ENCODE assay signal across 1 cellular context in the genomic region with DNA sequence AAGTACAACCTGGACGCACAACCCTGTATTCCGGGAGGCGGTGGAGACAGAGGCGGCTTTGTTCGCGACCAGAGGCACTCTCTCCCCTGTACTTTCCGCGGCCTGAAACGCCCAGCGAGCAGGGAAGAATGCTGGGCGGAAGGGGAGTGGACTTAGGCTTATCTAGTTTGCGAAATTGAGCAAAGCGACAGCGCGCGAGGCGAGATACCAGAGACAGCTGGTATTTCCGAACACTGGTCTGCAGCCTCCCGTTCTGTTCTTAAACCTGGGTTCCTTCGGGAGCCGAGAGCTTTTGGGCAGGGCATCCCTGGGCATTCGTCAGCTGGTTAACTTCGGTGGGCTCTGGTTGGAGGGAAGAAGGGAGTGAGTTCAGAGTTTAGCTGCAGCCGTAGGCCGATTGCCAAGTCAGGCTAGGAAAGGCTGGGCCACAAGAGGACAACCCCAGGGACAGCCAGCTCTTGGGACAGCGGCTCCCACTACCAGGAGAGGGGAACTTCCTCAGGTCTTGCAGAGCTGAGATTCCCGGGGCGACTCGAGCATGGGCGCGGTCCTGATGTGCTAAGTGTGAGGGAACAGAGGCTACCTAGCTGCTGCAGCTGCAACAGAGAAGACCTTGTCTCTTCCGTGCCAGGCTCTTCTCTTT.
TF ChIP-seq lines count a peak whose summit lies in the region.

No MANE protein-coding gene starts in this region.

TF ChIP-seq in HepG2, 621 proteins besides CTCF, POLR2A, EP300 and RAD21 (continued from another document and continues in another):
- TF ChIP-seq HMGXB3 (CRISPR knock-in tag; IDR thresholded peaks at IDR 0.05; ENCODE audit: borderline replicate concordance) (0 out of 2 replicates have a peak, but pooled peaks have one; percentile 42), ZZZ3 (CRISPR knock-in tag; IDR thresholded peaks at IDR 0.05; ENCODE audit: borderline replicate concordance) (no peak), CSRNP2 (CRISPR knock-in tag; conservative IDR thresholded peaks at IDR 0.05; ENCODE audit: low read depth) (no peak), LCORL (IDR thresholded peaks at IDR 0.05) (no peak), LCORL (CRISPR knock-in tag; IDR thresholded peaks at IDR 0.05) (peak; percentile 82; the same call in 1 of the 2 replicates), TEAD2 (CRISPR knock-in tag; IDR thresholded peaks at IDR 0.05) (no peak), JDP2 (CRISPR knock-in tag; IDR thresholded peaks at IDR 0.05; ENCODE audit: borderline replicate concordance) (no peak), RFXANK (CRISPR knock-in tag; IDR thresholded peaks at IDR 0.05) (no peak), POLR2AphosphoS2 (IDR thresholded peaks at IDR 0.05; ENCODE audit: low read depth, low read length) (no peak), ZNF350 (CRISPR knock-in tag; IDR thresholded peaks at IDR 0.05; ENCODE audit: borderline replicate concordance, low read depth) (peak; percentile 29; the same call in 1 of the 2 replicates), HIC2 (CRISPR knock-in tag; IDR thresholded peaks at IDR 0.05; ENCODE audit: low read depth) (no peak), FIP1L1 (IDR thresholded peaks at IDR 0.05; ENCODE audit: borderline replicate concordance, insufficient read depth, low read depth, low read length) (no peak), ELF1 (CRISPR knock-in tag; IDR thresholded peaks at IDR 0.05) (peak; percentile 57; the same call in 1 of the 2 replicates), GTF2F1 (IDR thresholded peaks at IDR 0.05; ENCODE audit: low read length) (no peak), ZNF318 (CRISPR knock-in tag; IDR thresholded peaks at IDR 0.05) (no peak), ZNF563 (CRISPR knock-in tag; IDR thresholded peaks at IDR 0.05) (no peak), ZNF761 (CRISPR knock-in tag; conservative IDR thresholded peaks at IDR 0.05) (0 out of 2 replicates have a peak, but pooled peaks have one; percentile 26), EHMT2 (IDR thresholded peaks at IDR 0.05; ENCODE audit: borderline replicate concordance, low read depth, low read length) (no peak), HDAC2 (CRISPR knock-in tag; IDR thresholded peaks at IDR 0.05) (peak; percentile 86), KAT7 (CRISPR knock-in tag; IDR thresholded peaks at IDR 0.05; ENCODE audit: borderline replicate concordance) (no peak), ZNF607 (CRISPR knock-in tag; IDR thresholded peaks at IDR 0.05; ENCODE audit: borderline replicate concordance) (0 out of 2 replicates have a peak, but pooled peaks have one; percentile 37), NR2F2 (IDR thresholded peaks at IDR 0.05; ENCODE audit: borderline replicate concordance, low read depth) (no peak), MAFK (conservative IDR thresholded peaks at IDR 0.05 in 1 of 2, IDR thresholded peaks at IDR 0.05 in 1 of 2; ENCODE audit: low read length in 2 of 2) (no peak), KDM5B (CRISPR knock-in tag; IDR thresholded peaks at IDR 0.05; ENCODE audit: borderline replicate concordance) (peak; percentile 35; the same call in 1 of the 2 replicates), ZNF33B (CRISPR knock-in tag; IDR thresholded peaks at IDR 0.05) (no peak), CBFB (CRISPR knock-in tag; IDR thresholded peaks at IDR 0.05) (no peak), STAT5B (CRISPR knock-in tag; IDR thresholded peaks at IDR 0.05) (no peak)
- TF ChIP-seq, protein P1, sequence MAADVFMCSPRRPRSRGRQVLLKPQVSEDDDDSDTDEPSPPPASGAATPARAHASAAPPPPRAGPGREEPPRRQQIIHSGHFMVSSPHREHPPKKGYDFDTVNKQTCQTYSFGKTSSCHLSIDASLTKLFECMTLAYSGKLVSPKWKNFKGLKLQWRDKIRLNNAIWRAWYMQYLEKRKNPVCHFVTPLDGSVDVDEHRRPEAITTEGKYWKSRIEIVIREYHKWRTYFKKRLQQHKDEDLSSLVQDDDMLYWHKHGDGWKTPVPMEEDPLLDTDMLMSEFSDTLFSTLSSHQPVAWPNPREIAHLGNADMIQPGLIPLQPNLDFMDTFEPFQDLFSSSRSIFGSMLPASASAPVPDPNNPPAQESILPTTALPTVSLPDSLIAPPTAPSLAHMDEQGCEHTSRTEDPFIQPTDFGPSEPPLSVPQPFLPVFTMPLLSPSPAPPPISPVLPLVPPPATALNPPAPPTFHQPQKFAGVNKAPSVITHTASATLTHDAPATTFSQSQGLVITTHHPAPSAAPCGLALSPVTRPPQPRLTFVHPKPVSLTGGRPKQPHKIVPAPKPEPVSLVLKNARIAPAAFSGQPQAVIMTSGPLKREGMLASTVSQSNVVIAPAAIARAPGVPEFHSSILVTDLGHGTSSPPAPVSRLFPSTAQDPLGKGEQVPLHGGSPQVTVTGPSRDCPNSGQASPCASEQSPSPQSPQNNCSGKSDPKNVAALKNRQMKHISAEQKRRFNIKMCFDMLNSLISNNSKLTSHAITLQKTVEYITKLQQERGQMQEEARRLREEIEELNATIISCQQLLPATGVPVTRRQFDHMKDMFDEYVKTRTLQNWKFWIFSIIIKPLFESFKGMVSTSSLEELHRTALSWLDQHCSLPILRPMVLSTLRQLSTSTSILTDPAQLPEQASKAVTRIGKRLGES (CRISPR knock-in tag; IDR thresholded peaks at IDR 0.05; ENCODE audit: borderline replicate concordance): no peak
- TF ChIP-seq, protein P2, sequence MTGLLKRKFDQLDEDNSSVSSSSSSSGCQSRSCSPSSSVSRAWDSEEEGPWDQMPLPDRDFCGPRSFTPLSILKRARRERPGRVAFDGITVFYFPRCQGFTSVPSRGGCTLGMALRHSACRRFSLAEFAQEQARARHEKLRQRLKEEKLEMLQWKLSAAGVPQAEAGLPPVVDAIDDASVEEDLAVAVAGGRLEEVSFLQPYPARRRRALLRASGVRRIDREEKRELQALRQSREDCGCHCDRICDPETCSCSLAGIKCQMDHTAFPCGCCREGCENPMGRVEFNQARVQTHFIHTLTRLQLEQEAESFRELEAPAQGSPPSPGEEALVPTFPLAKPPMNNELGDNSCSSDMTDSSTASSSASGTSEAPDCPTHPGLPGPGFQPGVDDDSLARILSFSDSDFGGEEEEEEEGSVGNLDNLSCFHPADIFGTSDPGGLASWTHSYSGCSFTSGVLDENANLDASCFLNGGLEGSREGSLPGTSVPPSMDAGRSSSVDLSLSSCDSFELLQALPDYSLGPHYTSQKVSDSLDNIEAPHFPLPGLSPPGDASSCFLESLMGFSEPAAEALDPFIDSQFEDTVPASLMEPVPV (CRISPR knock-in tag; IDR thresholded peaks at IDR 0.05): peak; percentile 79; the same call in 1 of the 2 replicates
